In genomic region chr1:228236744-228237143, GRCh38 we compare ENCODE assay signal across 8 cellular contexts. TPM values are rescaled to one million over a fixed set of nuclear protein-coding genes. Genes with fewer than 3 reads are reported as not detected.
A peak's percentile ranks its signal among the peaks of the same experiment; 100 is the strongest.
DNase-seq lines count a peak whose midpoint lies in the region; TF ChIP-seq lines count a peak whose summit lies in the region.

No MANE protein-coding gene starts in this region.

- DNase-seq in AG08395 (ENCODE audit: low spot score) (peak; percentile 55), SKM-1 treated with dmso at 0.1 percent for 144 hours (lab: John Stamatoyannopoulos, UW; ENCODE audit: unreplicated experiment) (peak; percentile 65), hepatic stellate cell (ENCODE audit: low spot score) (peak; percentile 21), NCI-H1105 (lab: John Stamatoyannopoulos, UW) (no peak), NCI-H2227 treated with DMSO at 0.1 percent for 48 hours (lab: John Stamatoyannopoulos, UW) (no peak), cerebellar nuclear complex (lab: John Stamatoyannopoulos, UW) (no peak), ureter (ENCODE audit: low spot score) (no peak)

- no peak overlapping the region for H3K4me3 ChIP-seq in GM12875 (ENCODE audit: low read depth, low read length)

- TF ChIP-seq CTCF in GM12875 (IDR thresholded peaks at IDR 0.05; ENCODE audit: borderline replicate concordance, insufficient read depth, low read depth, low read length): peak; percentile 24; the same call in 1 of the 2 replicates

RNA-seq across cellular contexts. Expression of gene OBSCN, which starts 28.9 kb away (rescaled TPM):
- total RNA-seq in ureter: 42.2 TPM

Comparison
In these comparisons a context has a peak if more than half of its experiments do, and no peak if none do; other contexts are left out.
1. DNase-seq: peak in AG08395 (single experiment), SKM-1 treated with dmso at 0.1 percent for 144 hours (single experiment) and hepatic stellate cell (single experiment); none in NCI-H1105 (single experiment), NCI-H2227 treated with DMSO at 0.1 percent for 48 hours (single experiment), cerebellar nuclear complex (0 of 2) and ureter (single experiment).